ENCODE assay signal across 16 cellular contexts in the genomic region with DNA sequence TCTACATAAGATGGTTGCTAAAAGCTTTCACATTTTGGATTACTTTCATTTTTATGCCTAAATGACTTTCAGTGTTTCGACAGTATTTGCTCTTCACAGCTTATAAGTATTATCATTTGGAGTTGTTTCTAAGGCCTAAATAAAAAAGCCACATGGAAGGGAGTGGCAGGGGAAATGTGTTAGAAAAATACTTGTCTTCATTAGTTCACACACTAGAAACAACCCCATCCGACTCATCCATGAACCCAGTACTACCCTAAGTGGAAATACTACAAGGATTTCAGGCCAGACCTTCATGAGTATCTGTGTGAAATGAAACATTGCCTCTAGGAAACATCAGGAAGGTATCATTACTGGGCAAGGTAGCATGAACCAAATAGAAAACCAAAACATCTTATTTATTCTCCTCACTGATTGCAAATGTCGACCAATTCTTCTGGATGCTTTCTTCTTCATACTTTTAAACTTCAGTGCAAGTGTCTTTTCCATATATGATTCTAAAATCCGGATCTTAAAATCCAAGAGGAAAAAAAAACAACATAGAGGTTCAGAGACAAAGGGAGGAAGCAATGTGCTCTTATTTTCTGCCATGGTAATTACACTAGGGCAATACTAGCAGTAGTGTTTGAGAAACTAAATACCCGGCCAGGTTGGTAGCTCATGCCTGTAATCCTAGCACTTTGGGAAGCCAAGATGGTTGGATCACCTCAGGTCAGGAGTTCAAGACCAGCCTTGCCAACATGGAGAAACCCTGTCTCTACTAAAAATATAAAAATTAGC.
DNase-seq lines count a peak whose midpoint lies in the region; ATAC-seq and TF ChIP-seq lines count a peak whose summit lies in the region.
"Had no signal": no experiment of that assay in that cellular context is flagged by ENCODE, and none has a peak within 500 bp of the region (broad histone marks: within the 10 kb centered on the region; RNA-seq: fewer than 3 reads in every experiment).

No MANE protein-coding gene starts in this region.

- DNase-seq in right atrium auricular region (ENCODE audit: low spot score) (no peak), cardiac septum (ENCODE audit: low spot score) (no peak), chondrocyte (ENCODE audit: low spot score) (no peak), myocyte (ENCODE audit: low read depth) (peak; percentile 47), HuH-7 (ENCODE audit: low spot score) (no peak), Kasumi-1 (lab: John Stamatoyannopoulos, UW) (no peak)
- DNase-seq in activated CD4-positive, alpha-beta memory T cell treated with anti-CD3 and anti-CD28 coated beads, Interleukin-2, amount 10 ng/mL, durations not matched to agents 7 days and 5 days, result no peak
- DNase-seq: activated CD4-positive, alpha-beta T cell treated with anti-CD3 and anti-CD28 coated beads for 1 hour; activated CD8-positive, alpha-beta memory T cell treated with anti-CD3 and anti-CD28 coated beads, Interleukin-2, amount 50 U/mL, for 4 hours; HCEC 1CT; MG63; naive thymus-derived CD8-positive, alpha-beta T cell; NCI-H510A; T-helper 17 cell had no signal

- peaks cover 0 to 53% of the 10 kb centered on the region in 2 donors for H3K4me1 ChIP-seq in right atrium auricular region

- intact Hi-C loops in cardiac septum (cut with DNase I), result loop anchor here (10.0 kb wide), 1 partner anchor 210 kb away; no protein-coding TSS in a partner anchor

- no peak for ATAC-seq in esophagus mucosa
- ATAC-seq: left lobe of liver; naive thymus-derived CD8-positive, alpha-beta T cell; T-helper 17 cell had no signal

- POLR2A ChIA-PET in activated CD4-positive, alpha-beta memory T cell treated with anti-CD3 and anti-CD28 coated beads, Interleukin-2, amount 10 ng/mL, durations not matched to agents 7 days and 5 days (lab: Charles Lee), result no interaction called here

- H3K4me3 Mint-ChIP-seq in chondrocyte (ENCODE audit: unreplicated experiment), result no peak overlapping the region
- no peak overlapping the region for H3K4me3 Mint-ChIP-seq in activated CD4-positive, alpha-beta memory T cell treated with anti-CD3 and anti-CD28 coated beads, Interleukin-2, amount 10 ng/mL, durations not matched to agents 7 days and 5 days
- H3K4me3 Mint-ChIP-seq: naive thymus-derived CD8-positive, alpha-beta T cell; T-helper 17 cell had no signal

- H3K36me3 Mint-ChIP-seq in chondrocyte (ENCODE audit: low read depth), result peaks cover 3% of the 10 kb centered on the region
- no peaks in the 10 kb centered on the region for H3K36me3 Mint-ChIP-seq in activated CD4-positive, alpha-beta memory T cell treated with anti-CD3 and anti-CD28 coated beads, Interleukin-2, amount 10 ng/mL, durations not matched to agents 7 days and 5 days (ENCODE audit: low read depth)
- H3K36me3 Mint-ChIP-seq: naive thymus-derived CD8-positive, alpha-beta T cell had no signal

- H3K36me3 ChIP-seq in right atrium auricular region, result no peaks in the 10 kb centered on the region
- H3K36me3 ChIP-seq: MG63 had no signal

- H3K9me3 ChIP-seq in right atrium auricular region, result no peaks in the 10 kb centered on the region
- H3K9me3 ChIP-seq: MG63 had no signal

- no peak overlapping the region for H3K4me3 ChIP-seq in right atrium auricular region
- H3K4me3 ChIP-seq: MG63 had no signal

- H3K9me3 Mint-ChIP-seq in chondrocyte (ENCODE audit: low read depth), result peaks cover 3% of the 10 kb centered on the region
- peaks cover 3% of the 10 kb centered on the region for H3K9me3 Mint-ChIP-seq in activated CD4-positive, alpha-beta memory T cell treated with anti-CD3 and anti-CD28 coated beads, Interleukin-2, amount 10 ng/mL, durations not matched to agents 7 days and 5 days

- H3K27ac ChIP-seq in right atrium auricular region, result peak overlapping the region; percentile 6 to 29

- H3K27ac Mint-ChIP-seq in chondrocyte (ENCODE audit: unreplicated experiment), result peak overlapping the region; percentile 99
- no peak overlapping the region for H3K27ac Mint-ChIP-seq in activated CD4-positive, alpha-beta memory T cell treated with anti-CD3 and anti-CD28 coated beads, Interleukin-2, amount 10 ng/mL, durations not matched to agents 7 days and 5 days
- H3K27ac Mint-ChIP-seq: T-helper 17 cell had no signal

- peaks cover 69% of the 10 kb centered on the region for H3K4me1 Mint-ChIP-seq in chondrocyte (ENCODE audit: low read depth)
- no peaks in the 10 kb centered on the region for H3K4me1 Mint-ChIP-seq in activated CD4-positive, alpha-beta memory T cell treated with anti-CD3 and anti-CD28 coated beads, Interleukin-2, amount 10 ng/mL, durations not matched to agents 7 days and 5 days
- H3K4me1 Mint-ChIP-seq: T-helper 17 cell had no signal

- CTCF ChIA-PET in activated CD4-positive, alpha-beta memory T cell treated with anti-CD3 and anti-CD28 coated beads, Interleukin-2, amount 10 ng/mL, durations not matched to agents 7 days and 5 days (lab: Charles Lee), result no interaction called here

- H3K27me3 Mint-ChIP-seq in chondrocyte (ENCODE audit: low read depth), result no peaks in the 10 kb centered on the region
- H3K27me3 Mint-ChIP-seq in activated CD4-positive, alpha-beta memory T cell treated with anti-CD3 and anti-CD28 coated beads, Interleukin-2, amount 10 ng/mL, durations not matched to agents 7 days and 5 days, result no peaks in the 10 kb centered on the region
- H3K27me3 Mint-ChIP-seq: naive thymus-derived CD8-positive, alpha-beta T cell had no signal

- no peaks in the 10 kb centered on the region for H3K27me3 ChIP-seq in right atrium auricular region
- H3K27me3 ChIP-seq: MG63 had no signal

- TF ChIP-seq CTCF in right atrium auricular region (IDR thresholded peaks at IDR 0.05) (no peak), chondrocyte (IDR thresholded peaks at IDR 0.05) (no peak)
